Comparison of ENCODE assay signal across 8 cellular contexts in genomic region chr12:3752096-3752709, GRCh38. TPM values are rescaled to one million over a fixed set of nuclear protein-coding genes. Genes with fewer than 3 reads are reported as not detected.
DNase-seq lines count a peak whose midpoint lies in the region; ATAC-seq, FAIRE-seq and TF ChIP-seq lines count a peak whose summit lies in the region.

No MANE protein-coding gene starts in this region.

- H3K27me3 ChIP-seq in esophagus squamous epithelium (peaks cover 0 to 33% (median 0%) of the 10 kb centered on the region in 4 donors), pancreas (no peaks in the 10 kb centered on the region)

- DNase-seq in GDM1 (lab: John Stamatoyannopoulos, UW) (peak; percentile 76), Kasumi-1 (lab: John Stamatoyannopoulos, UW) (peak; percentile 43 to 60), esophagus squamous epithelium (lab: John Stamatoyannopoulos, UW) (no peak), pancreas (peak in 5 of 6 donors; percentile 29 to 61 (median 33)), ureter (ENCODE audit: low spot score) (peak; percentile 54), NCI-H1694 (lab: John Stamatoyannopoulos, UW) (no peak)
- DNase-seq in activated CD4-positive, alpha-beta T cell treated with anti-CD3 and anti-CD28 coated beads, Interleukin-2, amount 50 U/mL, for 4 hours = peak; percentile 52

- intact Hi-C loops in esophagus squamous epithelium (cut with DNase I) = no loop called here
- intact Hi-C loops in pancreas (cut with DNase I) = no loop called here

- WGBS in esophagus squamous epithelium, 2 donors = 42 to 66% methylated on average over 3 to 8 of the region's 18 CpGs
- WGBS in pancreas, 2 donors = 37 to 50% methylated on average over 18 of the region's 18 CpGs

- H3K9me3 ChIP-seq in esophagus squamous epithelium (no peaks in the 10 kb centered on the region), pancreas (no peaks in the 10 kb centered on the region)

- FAIRE-seq in pancreas (lab: Jason Lieb, UNC) = no peak

- H3K4me3 ChIP-seq in esophagus squamous epithelium (peak overlapping the region; percentile 38 to 76 (median 51)), pancreas (peak overlapping the region; percentile 37 to 66 (median 54))

- H3K4me1 ChIP-seq in esophagus squamous epithelium (peaks cover 9 to 26% (median 10%) of the 10 kb centered on the region in 3 donors), pancreas (peaks cover 0 to 14% (median 12%) of the 10 kb centered on the region in 3 donors)

- TF ChIP-seq POLR2A in esophagus squamous epithelium (IDR thresholded peaks at IDR 0.05) = no peak

- H3K27ac ChIP-seq in esophagus squamous epithelium (peak overlapping the region; percentile 69 to 90 (median 78)), pancreas (peak overlapping the region in 3 of 4 donors; percentile 59 to 71 (median 68))

- ATAC-seq in GM21737 (IDR thresholded peaks at IDR 0.05; ENCODE audit: unreplicated experiment) (peak; percentile 47), pancreas (peak; percentile 33 to 61 (median 54))

- H3K36me3 ChIP-seq in esophagus squamous epithelium (no peaks in the 10 kb centered on the region), pancreas (no peaks in the 10 kb centered on the region)

- TF ChIP-seq CTCF in esophagus squamous epithelium (IDR thresholded peaks at IDR 0.05) (no peak), pancreas (IDR thresholded peaks at IDR 0.05) (no peak)

RNA-seq across cellular contexts. Expression of gene CRACR2A, which starts 0.7 kb away (rescaled TPM):
- total RNA-seq in esophagus squamous epithelium = 1 to 10 TPM in 3 of 4 donors, under 1 TPM in 1; 0.91 to 2.3 (median 1.9) TPM
- total RNA-seq in pancreas = 10 to 100 TPM in 1 of 6 donors, 1 to 10 TPM in 5; 4.9 to 10.3 (median 8.6) TPM
- 1 to 10 TPM; 1.5 to 4.2 TPM for polyA plus RNA-seq in pancreas
- total RNA-seq in ureter = 27.3 TPM

Comparison
In these comparisons a context has a peak if more than half of its experiments do, and no peak if none do; other contexts are left out.
1. DNase-seq: peak in GDM1 (single experiment), Kasumi-1 (2 of 2), activated CD4-positive, alpha-beta T cell treated with anti-CD3 and anti-CD28 coated beads, Interleukin-2, amount 50 U/mL, for 4 hours (2 of 2), pancreas (5 of 6) and ureter (single experiment); none in esophagus squamous epithelium (single experiment) and NCI-H1694 (single experiment).